8 cellular contexts compared by ENCODE assay signal in the genomic region with DNA sequence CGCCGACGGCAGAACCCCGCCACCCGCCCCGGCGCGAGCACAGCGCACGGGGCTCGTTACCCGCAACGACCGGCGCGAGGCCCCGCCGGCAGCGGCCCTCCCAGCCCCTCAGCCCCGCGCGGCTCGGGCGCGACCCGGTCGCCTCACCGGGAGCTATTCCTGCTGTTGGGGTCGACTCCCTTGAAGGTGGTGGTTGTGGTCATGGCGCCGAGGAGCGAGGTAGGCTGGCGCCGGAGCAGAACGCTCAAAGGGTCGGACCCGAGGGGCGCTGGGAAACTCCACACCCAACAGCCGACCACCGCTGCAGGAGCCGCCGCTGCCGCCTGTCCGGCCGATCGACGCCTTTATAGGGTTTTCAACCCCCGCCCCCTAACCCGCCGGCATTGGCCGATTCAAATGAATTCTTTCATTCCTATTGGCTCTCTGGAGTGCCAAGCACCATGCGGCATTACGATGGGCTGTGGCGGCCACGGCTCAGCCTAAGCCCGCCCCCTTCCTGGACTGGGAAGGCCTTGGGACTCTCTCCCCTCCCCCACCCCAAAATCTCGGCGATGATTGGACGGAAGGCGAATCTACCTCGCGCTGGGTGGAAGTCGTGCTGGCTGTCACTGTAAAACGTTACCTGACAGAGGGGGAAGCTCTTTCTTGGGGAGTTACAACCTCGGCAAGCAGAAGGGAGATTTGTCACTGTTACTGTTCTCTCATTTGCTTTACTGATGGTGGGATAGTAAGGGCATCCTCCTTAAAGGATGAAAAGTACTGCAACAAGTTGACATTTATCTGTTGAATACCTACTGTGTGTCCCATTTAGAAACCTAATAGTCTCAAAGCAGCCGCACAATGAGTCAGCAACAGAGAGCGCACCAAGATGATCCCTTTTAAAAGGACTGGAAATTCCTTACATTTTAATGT. TPM values are rescaled to one million over a fixed set of nuclear protein-coding genes. Genes with fewer than 3 reads are reported as not detected.
DNase-seq lines count a peak whose midpoint lies in the region; ATAC-seq and TF ChIP-seq lines count a peak whose summit lies in the region.

A gene with protein sequence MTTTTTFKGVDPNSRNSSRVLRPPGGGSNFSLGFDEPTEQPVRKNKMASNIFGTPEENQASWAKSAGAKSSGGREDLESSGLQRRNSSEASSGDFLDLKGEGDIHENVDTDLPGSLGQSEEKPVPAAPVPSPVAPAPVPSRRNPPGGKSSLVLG (minus strand): TSS at position 318 of the 912 bp plus-strand sequence. CDS start 115 bp downstream, at position 203.

- peaks cover 25% of the 10 kb centered on the region for H3K27me3 Mint-ChIP-seq in glutamatergic neuron (ENCODE audit: unreplicated experiment)
- no peaks in the 10 kb centered on the region for H3K27me3 Mint-ChIP-seq in osteocyte (ENCODE audit: unreplicated experiment)

- H3K4me1 ChIP-seq in thymus (ENCODE audit: control insufficient read depth, insufficient read depth, low read length), result peaks cover 14% of the 10 kb centered on the region

- H3K27ac ChIP-seq in thymus (ENCODE audit: low read depth), result peak within 1 kb of the TSS; percentile 89

- peak within 1 kb of the TSS; percentile 93 to 94 for H3K27ac Mint-ChIP-seq in activated naive CD4-positive, alpha-beta T cell treated with anti-CD3 and anti-CD28 coated beads, Interleukin-2, amount 50 U/mL, for 72 hours
- H3K27ac Mint-ChIP-seq in glutamatergic neuron (ENCODE audit: unreplicated experiment) (peak within 1 kb of the TSS; percentile 99), osteocyte (ENCODE audit: unreplicated experiment) (peak within 1 kb of the TSS; percentile 85)

- H3K4me3 Mint-ChIP-seq in glutamatergic neuron (ENCODE audit: unreplicated experiment) (peak within 1 kb of the TSS; percentile 99), osteocyte (ENCODE audit: unreplicated experiment) (peak within 1 kb of the TSS; percentile 89)

- H3K4me3 ChIP-seq in GM08714 (ENCODE audit: low read length) (peak within 1 kb of the TSS; percentile 92), thymus (ENCODE audit: low read length) (peak within 1 kb of the TSS; percentile 98)

- H3K36me3 Mint-ChIP-seq in activated naive CD4-positive, alpha-beta T cell treated with anti-CD3 and anti-CD28 coated beads, Interleukin-2, amount 50 U/mL, for 72 hours, result peaks cover 18 to 24% of the 10 kb centered on the region in 2 donors
- H3K36me3 Mint-ChIP-seq in glutamatergic neuron (ENCODE audit: unreplicated experiment) (peaks cover 10% of the 10 kb centered on the region), osteocyte (ENCODE audit: unreplicated experiment) (peaks cover 2% of the 10 kb centered on the region)

- no peaks in the 10 kb centered on the region for H3K36me3 ChIP-seq in thymus (ENCODE audit: control insufficient read depth, insufficient read depth)

- TF ChIP-seq CTCF in glutamatergic neuron (IDR thresholded peaks at IDR 0.05; ENCODE audit: partially characterized antibody, unreplicated experiment) (no peak), osteocyte (IDR thresholded peaks at IDR 0.05) (no peak)

- H3K9me3 ChIP-seq in thymus (ENCODE audit: control insufficient read depth), result no peaks in the 10 kb centered on the region

- peaks cover 8% of the 10 kb centered on the region for H3K4me1 Mint-ChIP-seq in glutamatergic neuron (ENCODE audit: low read depth, unreplicated experiment)
- peaks cover 29% of the 10 kb centered on the region for H3K4me1 Mint-ChIP-seq in osteocyte (ENCODE audit: unreplicated experiment)

- peak; percentile 96 for ATAC-seq in HG02610 (IDR thresholded peaks at IDR 0.05; ENCODE audit: unreplicated experiment)
- peak; percentile 96 to 98 for ATAC-seq in activated naive CD4-positive, alpha-beta T cell treated with anti-CD3 and anti-CD28 coated beads, Interleukin-2, amount 50 U/mL, for 72 hours

- H3K27me3 ChIP-seq in thymus (ENCODE audit: control insufficient read depth, insufficient read depth), result no peaks in the 10 kb centered on the region

- DNase-seq in NCI-H1092 treated with DMSO at 0.1 percent for 48 hours (lab: John Stamatoyannopoulos, UW) (peak; percentile 98), SKM-1 (lab: John Stamatoyannopoulos, UW; ENCODE audit: unreplicated experiment) (peak; percentile 94), glutamatergic neuron (peak; percentile 97), osteocyte (ENCODE audit: extremely low spot score, unreplicated experiment) (peak; percentile 99)
- peak; percentile 97 to 98 for DNase-seq in activated naive CD4-positive, alpha-beta T cell treated with anti-CD3 and anti-CD28 coated beads, Interleukin-2, amount 50 U/mL, for 72 hours (ENCODE audit: low spot score in 2 of 2)

- 3% methylated on average over 67 of the region's 67 CpGs for WGBS in thymus

- no peaks in the 10 kb centered on the region for H3K9me3 Mint-ChIP-seq in activated naive CD4-positive, alpha-beta T cell treated with anti-CD3 and anti-CD28 coated beads, Interleukin-2, amount 50 U/mL, for 72 hours
- H3K9me3 Mint-ChIP-seq in glutamatergic neuron (ENCODE audit: unreplicated experiment) (peaks cover 24% of the 10 kb centered on the region), osteocyte (ENCODE audit: unreplicated experiment) (no peaks in the 10 kb centered on the region)

RNA-seq across cellular contexts. Expression of the gene that starts here (rescaled TPM):
- 100 to 1,000 TPM; 216 to 232 TPM for total RNA-seq in activated naive CD4-positive, alpha-beta T cell treated with anti-CD3 and anti-CD28 coated beads, Interleukin-2, amount 50 U/mL, for 72 hours
- total RNA-seq in glutamatergic neuron (ENCODE audit: unreplicated experiment) (642 TPM), osteocyte (89.7 and 95.9 TPM in 2 replicates)
- polyA plus RNA-seq in thymus, result 130 TPM

Comparison
In these comparisons a context has a peak if more than half of its experiments do, and no peak if none do; other contexts are left out.
1. Peak in every context shown above with its lines: DNase-seq, ATAC-seq, H3K4me3 ChIP-seq and H3K27ac ChIP-seq.